22 cellular contexts compared by ENCODE assay signal in genomic region chr13:32851083-32852064, GRCh38.
DNase-seq lines count a peak whose midpoint lies in the region; ATAC-seq and TF ChIP-seq lines count a peak whose summit lies in the region.
"Had no signal": no experiment of that assay in that cellular context is flagged by ENCODE, and none has a peak within 500 bp of the region (broad histone marks: within the 10 kb centered on the region; RNA-seq: fewer than 3 reads in every experiment).

No MANE protein-coding gene starts in this region.

- H3K27me3 ChIP-seq in neural progenitor cell, result no peaks in the 10 kb centered on the region
- H3K27me3 ChIP-seq: esophagus squamous epithelium, Peyer's patch, testis had no signal

- H3K4me3 ChIP-seq in HEK293 (ENCODE audit: low read depth, low read length) (no peak overlapping the region), neural progenitor cell (no peak overlapping the region)
- H3K4me3 ChIP-seq: esophagus squamous epithelium, Peyer's patch, testis had no signal

- no peak overlapping the region for H3K4me2 ChIP-seq in neural progenitor cell
- H3K4me2 ChIP-seq: SK-N-SH had no signal

- H3F3A ChIP-seq in neural progenitor cell (ENCODE audit: low read depth), result no peaks in the 10 kb centered on the region

- H3K36me3 Mint-ChIP-seq in neural progenitor cell, result no peaks in the 10 kb centered on the region
- no peaks in the 10 kb centered on the region for H3K36me3 Mint-ChIP-seq in activated naive CD4-positive, alpha-beta T cell treated with anti-CD3 and anti-CD28 coated beads, Interleukin-2, amount 50 U/mL, for 72 hours
- H3K36me3 Mint-ChIP-seq: activated naive CD8-positive, alpha-beta T cell; CD4-positive, CD25-positive, alpha-beta regulatory T cell; natural killer cell; stimulated activated effector memory CD8-positive, alpha-beta T cell treated with anti-CD3 and anti-CD28 coated beads, Interleukin-12 subunit alpha, Interleukin-12 subunit beta, amount 100 ng/mL, for 72 hours had no signal

- DNase-seq in NCI-H146 treated with DMSO at 0.1 percent for 48 hours (lab: John Stamatoyannopoulos, UW; ENCODE audit: unreplicated experiment), result peak; percentile 51
- peak; percentile 4 for DNase-seq in ecto neural progenitor cell (ENCODE audit: low spot score)
- DNase-seq in neural progenitor cell (ENCODE audit: low spot score), result no peak
- DNase-seq in stimulated activated CD4-positive, alpha-beta T cell treated with anti-CD3 and anti-CD28 coated beads, Interleukin-1b, Interleukin-23, amount 100 ng/mL, for 48 hours, result no peak
- no peak for DNase-seq in NOMO-1 treated with dmso at 0.1 percent for 144 hours (lab: John Stamatoyannopoulos, UW; ENCODE audit: unreplicated experiment)
- no peak for DNase-seq in activated naive CD4-positive, alpha-beta T cell treated with anti-CD3 and anti-CD28 coated beads, Interleukin-2, amount 50 U/mL, for 72 hours (ENCODE audit: low spot score in 2 of 2)
- DNase-seq: activated CD4-positive, alpha-beta T cell treated with anti-CD3 and anti-CD28 coated beads, Interleukin-2, amount 10 ng/mL, durations not matched to agents 24 days and 14 days; CD4-positive, CD25-positive, alpha-beta regulatory T cell; effector memory CD8-positive, alpha-beta T cell; esophagus squamous epithelium; midbrain; natural killer cell; NCI-H187; NCI-H446; Peyer's patch; posterior cingulate gyrus; SK-N-SH; testis had no signal

- peak overlapping the region; percentile 0 for H3K4me3 Mint-ChIP-seq in neural progenitor cell
- H3K4me3 Mint-ChIP-seq: activated CD4-positive, alpha-beta T cell treated with anti-CD3 and anti-CD28 coated beads, Interleukin-2, amount 10 ng/mL, durations not matched to agents 24 days and 14 days; activated naive CD8-positive, alpha-beta T cell; CD4-positive, CD25-positive, alpha-beta regulatory T cell; effector memory CD8-positive, alpha-beta T cell; natural killer cell; stimulated activated effector memory CD8-positive, alpha-beta T cell treated with anti-CD3 and anti-CD28 coated beads, Interleukin-12 subunit alpha, Interleukin-12 subunit beta, amount 100 ng/mL, for 72 hours had no signal

- H3K9me3 ChIP-seq in HEK293 (ENCODE audit: control insufficient read depth, insufficient read depth, low read depth, low read length), result no peaks in the 10 kb centered on the region
- H3K9me3 ChIP-seq in neural progenitor cell (ENCODE audit: low read depth), result no peaks in the 10 kb centered on the region
- H3K9me3 ChIP-seq: esophagus squamous epithelium, Peyer's patch, SK-N-SH, testis had no signal

- H3K27ac ChIP-seq in HEK293 (ENCODE audit: extremely low read depth, low read depth, low read length) (no peak overlapping the region), neural progenitor cell (no peak overlapping the region)
- H3K27ac ChIP-seq: Peyer's patch, VCaP had no signal

- H3K9ac ChIP-seq in neural progenitor cell, result no peak overlapping the region
- H3K9ac ChIP-seq: SK-N-SH had no signal

- H3K27ac Mint-ChIP-seq in neural progenitor cell, result no peak overlapping the region
- H3K27ac Mint-ChIP-seq in activated naive CD4-positive, alpha-beta T cell treated with anti-CD3 and anti-CD28 coated beads, Interleukin-2, amount 50 U/mL, for 72 hours, result no peak overlapping the region
- H3K27ac Mint-ChIP-seq: activated CD4-positive, alpha-beta T cell treated with anti-CD3 and anti-CD28 coated beads, Interleukin-2, amount 10 ng/mL, durations not matched to agents 24 days and 14 days; activated naive CD8-positive, alpha-beta T cell; CD4-positive, CD25-positive, alpha-beta regulatory T cell; effector memory CD8-positive, alpha-beta T cell; natural killer cell; stimulated activated effector memory CD8-positive, alpha-beta T cell treated with anti-CD3 and anti-CD28 coated beads, Interleukin-12 subunit alpha, Interleukin-12 subunit beta, amount 100 ng/mL, for 72 hours had no signal

- H3K9me3 Mint-ChIP-seq in neural progenitor cell, result peaks cover 10% of the 10 kb centered on the region
- H3K9me3 Mint-ChIP-seq in activated naive CD4-positive, alpha-beta T cell treated with anti-CD3 and anti-CD28 coated beads, Interleukin-2, amount 50 U/mL, for 72 hours, result no peaks in the 10 kb centered on the region
- H3K9me3 Mint-ChIP-seq: activated CD4-positive, alpha-beta T cell treated with anti-CD3 and anti-CD28 coated beads, Interleukin-2, amount 10 ng/mL, durations not matched to agents 24 days and 14 days; CD4-positive, CD25-positive, alpha-beta regulatory T cell; effector memory CD8-positive, alpha-beta T cell; natural killer cell; stimulated activated effector memory CD8-positive, alpha-beta T cell treated with anti-CD3 and anti-CD28 coated beads, Interleukin-12 subunit alpha, Interleukin-12 subunit beta, amount 100 ng/mL, for 72 hours had no signal

- ATAC-seq in activated naive CD4-positive, alpha-beta T cell treated with anti-CD3 and anti-CD28 coated beads, Interleukin-2, amount 50 U/mL, for 72 hours, result no peak
- ATAC-seq: effector memory CD8-positive, alpha-beta T cell; stimulated activated effector memory CD8-positive, alpha-beta T cell treated with anti-CD3 and anti-CD28 coated beads, Interleukin-12 subunit alpha, Interleukin-12 subunit beta, amount 100 ng/mL, for 72 hours had no signal

- no peak overlapping the region for H2AFZ ChIP-seq in neural progenitor cell (replicated peaks)

- H3K27me3 Mint-ChIP-seq in neural progenitor cell (ENCODE audit: insufficient read depth, low read depth), result peaks cover 4% of the 10 kb centered on the region
- H3K27me3 Mint-ChIP-seq: activated naive CD8-positive, alpha-beta T cell had no signal

- POLR2A ChIA-PET in HEK293 (lab: Yijun Ruan, JAX), result interaction anchor here (0.5 to 1.2 kb wide), 2 partner anchors 10 to 63 kb away, joined by 3 to 4 read pairs; no protein-coding TSS in a partner anchor

- H3K4me1 ChIP-seq in HEK293 (ENCODE audit: control insufficient read depth, insufficient read depth, low read length), result peaks cover 13% of the 10 kb centered on the region
- H3K4me1 ChIP-seq in neural progenitor cell, result peaks cover 12% of the 10 kb centered on the region
- H3K4me1 ChIP-seq: Peyer's patch had no signal

- no peaks in the 10 kb centered on the region for H4K20me1 ChIP-seq in neural progenitor cell (ENCODE audit: low read depth)

- peaks cover 29% of the 10 kb centered on the region for H3K4me1 Mint-ChIP-seq in neural progenitor cell
- H3K4me1 Mint-ChIP-seq: CD4-positive, CD25-positive, alpha-beta regulatory T cell; natural killer cell had no signal

- CTCF ChIA-PET in HEK293 (lab: Yijun Ruan, JAX), result interaction anchor here (0.6 kb wide), 2 partner anchors 10 to 84 kb away, joined by 3 read pairs; no protein-coding TSS in a partner anchor

- no peaks in the 10 kb centered on the region for H3K79me2 ChIP-seq in neural progenitor cell (ENCODE audit: low read depth)

- TF ChIP-seq CTCF in HEK293 (tag by site-specific recombination; IDR thresholded peaks at IDR 0.05) (no peak), neural progenitor cell (IDR thresholded peaks at IDR 0.05) (no peak)

- no peaks in the 10 kb centered on the region for H3K36me3 ChIP-seq in HEK293 (ENCODE audit: control insufficient read depth in 2 of 2, insufficient read depth in 1 of 2, low read length in 2 of 2)
- no peaks in the 10 kb centered on the region for H3K36me3 ChIP-seq in neural progenitor cell
- H3K36me3 ChIP-seq: esophagus squamous epithelium, Peyer's patch had no signal

TF ChIP-seq in HEK293, 187 proteins besides CTCF, POLR2A, EP300 and RAD21 (continues in another document):
- 0 out of 2 replicates have a peak, but pooled peaks have one; percentile 32 for TF ChIP-seq ZNF561 (tag by site-specific recombination; IDR thresholded peaks at IDR 0.05; ENCODE audit: borderline replicate concordance)
- peak; percentile 74; the same call in 1 of the 2 replicates for TF ChIP-seq FEZF1 (tag by site-specific recombination; IDR thresholded peaks at IDR 0.05)
- TF ChIP-seq IKZF3 (tag by site-specific recombination; IDR thresholded peaks at IDR 0.05), result peak; percentile 59
- TF ChIP-seq, protein P1, sequence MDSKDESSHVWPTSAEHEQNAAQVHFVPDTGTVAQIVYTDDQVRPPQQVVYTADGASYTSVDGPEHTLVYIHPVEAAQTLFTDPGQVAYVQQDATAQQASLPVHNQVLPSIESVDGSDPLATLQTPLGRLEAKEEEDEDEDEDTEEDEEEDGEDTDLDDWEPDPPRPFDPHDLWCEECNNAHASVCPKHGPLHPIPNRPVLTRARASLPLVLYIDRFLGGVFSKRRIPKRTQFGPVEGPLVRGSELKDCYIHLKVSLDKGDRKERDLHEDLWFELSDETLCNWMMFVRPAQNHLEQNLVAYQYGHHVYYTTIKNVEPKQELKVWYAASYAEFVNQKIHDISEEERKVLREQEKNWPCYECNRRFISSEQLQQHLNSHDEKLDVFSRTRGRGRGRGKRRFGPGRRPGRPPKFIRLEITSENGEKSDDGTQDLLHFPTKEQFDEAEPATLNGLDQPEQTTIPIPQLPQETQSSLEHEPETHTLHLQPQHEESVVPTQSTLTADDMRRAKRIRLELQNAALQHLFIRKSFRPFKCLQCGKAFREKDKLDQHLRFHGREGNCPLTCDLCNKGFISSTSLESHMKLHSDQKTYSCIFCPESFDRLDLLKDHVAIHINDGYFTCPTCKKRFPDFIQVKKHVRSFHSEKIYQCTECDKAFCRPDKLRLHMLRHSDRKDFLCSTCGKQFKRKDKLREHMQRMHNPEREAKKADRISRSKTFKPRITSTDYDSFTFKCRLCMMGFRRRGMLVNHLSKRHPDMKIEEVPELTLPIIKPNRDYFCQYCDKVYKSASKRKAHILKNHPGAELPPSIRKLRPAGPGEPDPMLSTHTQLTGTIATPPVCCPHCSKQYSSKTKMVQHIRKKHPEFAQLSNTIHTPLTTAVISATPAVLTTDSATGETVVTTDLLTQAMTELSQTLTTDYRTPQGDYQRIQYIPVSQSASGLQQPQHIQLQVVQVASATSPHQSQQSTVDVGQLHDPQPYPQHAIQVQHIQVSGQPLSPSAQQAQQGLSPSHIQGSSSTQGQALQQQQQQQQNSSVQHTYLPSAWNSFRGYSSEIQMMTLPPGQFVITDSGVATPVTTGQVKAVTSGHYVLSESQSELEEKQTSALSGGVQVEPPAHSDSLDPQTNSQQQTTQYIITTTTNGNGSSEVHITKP (tag by site-specific recombination; IDR thresholded peaks at IDR 0.05), result peak; percentile 75
- no peak for TF ChIP-seq ZNF350 (tag by site-specific recombination; IDR thresholded peaks at IDR 0.05)
- no peak for TF ChIP-seq SALL2 (tag by site-specific recombination; IDR thresholded peaks at IDR 0.05; ENCODE audit: borderline replicate concordance)
- TF ChIP-seq ZXDB (tag by site-specific recombination; IDR thresholded peaks at IDR 0.05), result 0 out of 2 replicates have a peak, but pooled peaks have one; percentile 33
- TF ChIP-seq ZNF776 (tag by site-specific recombination; IDR thresholded peaks at IDR 0.05; ENCODE audit: borderline replicate concordance), result no peak

Comparison
In these comparisons a context has a peak if more than half of its experiments do, and no peak if none do; other contexts are left out.
1. DNase-seq: peak in NCI-H146 treated with DMSO at 0.1 percent for 48 hours (single experiment) and ecto neural progenitor cell (single experiment); none in neural progenitor cell (single experiment), stimulated activated CD4-positive, alpha-beta T cell treated with anti-CD3 and anti-CD28 coated beads, Interleukin-1b, Interleukin-23, amount 100 ng/mL, for 48 hours (single experiment), NOMO-1 treated with dmso at 0.1 percent for 144 hours (single experiment) and activated naive CD4-positive, alpha-beta T cell treated with anti-CD3 and anti-CD28 coated beads, Interleukin-2, amount 50 U/mL, for 72 hours (0 of 2).